Comparison of ENCODE assay signal across 4 cellular contexts in the genomic region with DNA sequence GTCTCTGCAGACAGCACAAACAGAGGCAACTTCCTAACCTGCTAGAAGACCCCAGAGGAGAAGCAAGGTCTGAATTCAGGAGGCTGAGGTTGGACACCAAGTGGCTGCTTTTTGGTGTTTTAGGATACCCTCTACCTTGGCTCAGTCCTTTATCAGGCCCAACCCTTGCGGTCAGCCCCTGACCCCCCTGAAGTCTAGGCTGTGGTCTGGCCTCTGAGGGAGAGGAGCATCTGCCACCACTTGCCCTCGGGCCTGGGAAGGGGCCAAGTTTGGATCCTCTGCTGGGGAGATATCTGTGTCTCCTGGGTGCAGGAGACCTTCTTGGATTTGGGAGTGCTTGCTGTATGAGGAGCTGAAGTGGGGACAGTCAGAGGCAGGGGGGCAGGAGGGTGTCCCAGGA. TPM values are rescaled to one million over a fixed set of nuclear protein-coding genes. Genes with fewer than 3 reads are reported as not detected.
"Had no signal": no experiment of that assay in that cellular context is flagged by ENCODE, and none has a peak within 500 bp of the region (broad histone marks: within the 10 kb centered on the region; RNA-seq: fewer than 3 reads in every experiment).

No MANE protein-coding gene starts in this region.

- H3K4me3 ChIP-seq: GM23338 had no signal

- DNase-seq: H9, HCEC 1CT, IMR-90 had no signal

RNA-seq across cellular contexts. Expression of a gene that starts 21.0 kb away (rescaled TPM):
- total RNA-seq: GM23338, IMR-90 had no signal
- polyA plus RNA-seq: GM23338 had no signal
